In the genomic region with DNA sequence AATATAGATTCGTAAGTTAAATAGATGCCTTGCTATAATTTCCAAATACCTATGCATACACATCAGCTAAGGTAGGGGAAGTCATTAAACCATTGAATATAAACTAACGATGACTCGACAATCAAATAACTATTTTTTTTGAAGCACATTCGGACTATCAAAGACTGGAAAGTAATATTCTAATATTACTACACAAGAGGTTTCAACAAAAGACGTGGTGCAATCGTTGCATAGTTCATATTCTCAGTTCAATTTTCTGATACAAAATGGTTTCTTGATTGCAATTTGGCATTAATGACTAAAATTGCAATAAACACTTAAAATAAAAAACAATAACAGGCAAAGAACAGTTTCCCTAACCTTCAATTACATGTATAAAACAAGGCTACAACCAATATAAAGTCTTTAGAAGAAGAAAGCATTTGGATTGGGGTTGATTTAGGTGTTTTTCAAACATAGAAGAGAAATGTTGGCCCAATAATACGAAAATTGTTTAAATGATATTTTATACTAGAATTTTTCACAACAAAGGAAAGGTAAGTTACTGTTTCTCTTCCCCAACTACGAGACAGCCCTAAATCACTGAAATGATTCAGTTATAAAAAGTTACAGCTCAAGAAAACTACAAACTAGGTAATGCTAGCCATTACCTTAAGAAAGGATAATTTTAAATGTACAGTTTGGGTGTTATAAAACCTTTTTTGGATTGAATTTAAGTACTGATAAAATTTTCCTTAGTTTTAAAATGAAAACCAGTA, we compare ENCODE assay signal across 2 cellular contexts.
TF ChIP-seq lines count a peak whose summit lies in the region.

No MANE protein-coding gene starts in this region.

TF ChIP-seq in endothelial cell of umbilical vein, 7 proteins besides CTCF, POLR2A, EP300 and RAD21 (continued from another document):
- TF ChIP-seq FOS (IDR thresholded peaks at IDR 0.05; ENCODE audit: borderline replicate concordance, insufficient read depth, low read length): no peak
- no peak for TF ChIP-seq GATA2 (IDR thresholded peaks at IDR 0.05; ENCODE audit: insufficient read depth, insufficient read length, low read depth, low read length)
TF ChIP-seq in endothelial cell of umbilical vein: peak in this region for 0.

TF ChIP-seq in neural cell, 6 proteins besides CTCF, POLR2A, EP300 and RAD21 (continued from another document):
- TF ChIP-seq, protein P1, sequence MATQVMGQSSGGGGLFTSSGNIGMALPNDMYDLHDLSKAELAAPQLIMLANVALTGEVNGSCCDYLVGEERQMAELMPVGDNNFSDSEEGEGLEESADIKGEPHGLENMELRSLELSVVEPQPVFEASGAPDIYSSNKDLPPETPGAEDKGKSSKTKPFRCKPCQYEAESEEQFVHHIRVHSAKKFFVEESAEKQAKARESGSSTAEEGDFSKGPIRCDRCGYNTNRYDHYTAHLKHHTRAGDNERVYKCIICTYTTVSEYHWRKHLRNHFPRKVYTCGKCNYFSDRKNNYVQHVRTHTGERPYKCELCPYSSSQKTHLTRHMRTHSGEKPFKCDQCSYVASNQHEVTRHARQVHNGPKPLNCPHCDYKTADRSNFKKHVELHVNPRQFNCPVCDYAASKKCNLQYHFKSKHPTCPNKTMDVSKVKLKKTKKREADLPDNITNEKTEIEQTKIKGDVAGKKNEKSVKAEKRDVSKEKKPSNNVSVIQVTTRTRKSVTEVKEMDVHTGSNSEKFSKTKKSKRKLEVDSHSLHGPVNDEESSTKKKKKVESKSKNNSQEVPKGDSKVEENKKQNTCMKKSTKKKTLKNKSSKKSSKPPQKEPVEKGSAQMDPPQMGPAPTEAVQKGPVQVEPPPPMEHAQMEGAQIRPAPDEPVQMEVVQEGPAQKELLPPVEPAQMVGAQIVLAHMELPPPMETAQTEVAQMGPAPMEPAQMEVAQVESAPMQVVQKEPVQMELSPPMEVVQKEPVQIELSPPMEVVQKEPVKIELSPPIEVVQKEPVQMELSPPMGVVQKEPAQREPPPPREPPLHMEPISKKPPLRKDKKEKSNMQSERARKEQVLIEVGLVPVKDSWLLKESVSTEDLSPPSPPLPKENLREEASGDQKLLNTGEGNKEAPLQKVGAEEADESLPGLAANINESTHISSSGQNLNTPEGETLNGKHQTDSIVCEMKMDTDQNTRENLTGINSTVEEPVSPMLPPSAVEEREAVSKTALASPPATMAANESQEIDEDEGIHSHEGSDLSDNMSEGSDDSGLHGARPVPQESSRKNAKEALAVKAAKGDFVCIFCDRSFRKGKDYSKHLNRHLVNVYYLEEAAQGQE (IDR thresholded peaks at IDR 0.05; ENCODE audit: borderline replicate concordance): no peak
- TF ChIP-seq TAF1 (IDR thresholded peaks at IDR 0.05; ENCODE audit: low read depth): no peak
- TF ChIP-seq SMC3 (conservative IDR thresholded peaks at IDR 0.05; ENCODE audit: poor library complexity): no peak
- no peak for TF ChIP-seq POLR2AphosphoS5 (IDR thresholded peaks at IDR 0.05)
